In the genomic region with DNA sequence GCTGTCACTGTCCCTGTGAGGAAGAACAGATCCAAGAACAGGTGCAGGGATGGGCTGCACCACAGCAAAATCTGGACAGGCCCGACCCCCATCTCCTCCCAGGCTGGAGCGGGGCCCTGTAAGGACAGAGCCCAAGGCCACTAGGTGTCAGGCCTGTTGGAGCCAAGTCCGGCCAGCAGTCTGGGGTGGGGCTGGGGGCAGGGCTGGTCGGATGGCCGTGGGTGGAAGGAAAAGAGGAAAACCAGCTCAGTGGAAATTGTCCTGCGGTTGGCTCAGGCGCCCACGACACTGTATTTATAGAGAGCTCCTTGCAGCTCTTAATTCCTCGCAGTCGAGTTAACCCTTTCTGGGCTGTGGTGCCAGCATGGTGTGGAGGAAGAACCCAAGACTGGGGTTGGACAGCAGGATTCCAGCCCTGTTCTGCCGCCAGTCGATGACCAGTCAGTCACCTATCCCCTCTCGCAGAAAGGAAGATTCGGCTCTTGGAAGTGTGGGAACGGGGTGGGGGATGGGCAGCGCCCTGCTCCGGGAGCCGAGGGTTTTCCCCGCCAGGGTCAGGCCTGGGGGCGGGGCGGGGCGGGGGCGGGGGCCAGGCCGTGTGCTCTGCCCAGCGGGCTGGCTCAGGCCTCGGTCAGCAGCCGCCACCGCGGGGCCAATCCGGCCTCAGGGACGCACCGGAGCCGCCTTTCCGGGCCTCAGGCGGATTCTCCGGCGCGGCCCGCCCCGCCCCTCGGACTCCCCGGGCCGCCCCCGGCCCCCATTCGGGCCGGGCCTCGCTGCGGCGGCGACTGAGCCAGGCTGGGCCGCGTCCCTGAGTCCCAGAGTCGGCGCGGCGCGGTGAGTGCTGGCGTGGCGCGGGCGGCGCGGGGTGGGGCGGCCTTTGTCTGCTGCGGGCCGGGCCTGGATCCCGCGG, we compare ENCODE assay signal across 8 cellular contexts. TPM values are rescaled to one million over a fixed set of nuclear protein-coding genes. Genes with fewer than 3 reads are reported as not detected.
DNase-seq lines count a peak whose midpoint lies in the region; ATAC-seq and TF ChIP-seq lines count a peak whose summit lies in the region.

A gene (plus strand): TSS at position 760 of the 913 bp plus-strand sequence. CDS start 15,257 bp downstream, outside the sequence.

- no peaks in the 10 kb centered on the region for H3K36me3 ChIP-seq in mesendoderm (ENCODE audit: control insufficient read depth, insufficient read depth, low read length)
- no peaks in the 10 kb centered on the region for H3K36me3 ChIP-seq in suprapubic skin

- peaks cover 29% of the 10 kb centered on the region for H3K79me1 ChIP-seq in mesendoderm (ENCODE audit: low read length)

- H2AK5ac ChIP-seq in mesendoderm (ENCODE audit: low read length), result no peak within 1 kb of the TSS

- no peak within 1 kb of the TSS for H4K8ac ChIP-seq in mesendoderm (ENCODE audit: low read depth, low read length)

- H4K5ac ChIP-seq in mesendoderm (ENCODE audit: low read length), result no peak within 1 kb of the TSS

- peak within 1 kb of the TSS; percentile 69 for H3K4me2 ChIP-seq in mesendoderm (ENCODE audit: low read length)

- H3K56ac ChIP-seq in mesendoderm (ENCODE audit: low read length), result peak within 1 kb of the TSS; percentile 95

- peaks cover 40% of the 10 kb centered on the region for H3K79me2 ChIP-seq in mesendoderm (ENCODE audit: control insufficient read depth, insufficient read depth, low read length)

- peak within 1 kb of the TSS; percentile 99 for H3K27ac ChIP-seq in VCaP
- peak within 1 kb of the TSS; percentile 66 for H3K27ac ChIP-seq in epithelial cell of prostate
- peak within 1 kb of the TSS; percentile 73 for H3K27ac ChIP-seq in mesendoderm (ENCODE audit: low read depth, low read length)
- H3K27ac ChIP-seq in suprapubic skin, result peak within 1 kb of the TSS; percentile 94

- peak within 1 kb of the TSS; percentile 90 for H3K23ac ChIP-seq in mesendoderm (ENCODE audit: low read length)

- peak within 1 kb of the TSS; percentile 42 for H2BK5ac ChIP-seq in mesendoderm (ENCODE audit: low read length)

- peak; percentile 68 for TF ChIP-seq CTCF in VCaP (conservative IDR thresholded peaks at IDR 0.05)
- TF ChIP-seq CTCF in suprapubic skin (IDR thresholded peaks at IDR 0.05), result no peak

- ATAC-seq in HG03457 (IDR thresholded peaks at IDR 0.05; ENCODE audit: unreplicated experiment), result no peak

- peak within 1 kb of the TSS; percentile 91 for H3K4ac ChIP-seq in mesendoderm (ENCODE audit: low read depth, low read length)

- H3K4me1 ChIP-seq in mesendoderm (ENCODE audit: control insufficient read depth, low read depth, low read length) (peaks cover 8% of the 10 kb centered on the region), suprapubic skin (peaks cover 51% of the 10 kb centered on the region)

- no CpG with 5 or more reads among the region's 68 CpGs for WGBS in mesendoderm (ENCODE audit: extremely low coverage, insufficient coverage, low lambda C conversion rate)
- WGBS in suprapubic skin, result 1% methylated on average over 15 of the region's 68 CpGs

- no peak within 1 kb of the TSS for H2BK15ac ChIP-seq in mesendoderm (replicated peaks; ENCODE audit: low read depth)

- H3K27me3 ChIP-seq in mesendoderm (ENCODE audit: insufficient read depth, low read length, poor library complexity) (no peaks in the 10 kb centered on the region), suprapubic skin (no peaks in the 10 kb centered on the region)

- DNase-seq in D341Med (ENCODE audit: low spot score) (peak; percentile 48), HS-27A (ENCODE audit: low read depth) (peak; percentile 54), epithelial cell of prostate (ENCODE audit: low read depth, low spot score) (no peak), mesendoderm (peak; percentile 86), suprapubic skin (ENCODE audit: low spot score in 2 of 2) (peak; percentile 87), activated gamma-delta T cell (lab: John Stamatoyannopoulos, UW) (no peak)

- peak within 1 kb of the TSS; percentile 62 for H2BK120ac ChIP-seq in mesendoderm (ENCODE audit: low read depth, low read length)

- peak within 1 kb of the TSS; percentile 91 for H3K18ac ChIP-seq in mesendoderm (ENCODE audit: low read length)

- TF ChIP-seq EP300 in suprapubic skin (IDR thresholded peaks at IDR 0.05), result no peak

- H3K9ac ChIP-seq in mesendoderm (ENCODE audit: low read length), result peak within 1 kb of the TSS; percentile 84

- H3K9me3 ChIP-seq in suprapubic skin, result no peaks in the 10 kb centered on the region

- H3K4me3 ChIP-seq in mesendoderm (ENCODE audit: low read length) (peak within 1 kb of the TSS; percentile 73), suprapubic skin (peak within 1 kb of the TSS; percentile 85)

- TF ChIP-seq POLR2A in suprapubic skin (IDR thresholded peaks at IDR 0.05), result peak in 1 of 2 donors; percentile 52

RNA-seq across cellular contexts. Expression of the gene that starts here (rescaled TPM):
- 145 TPM for polyA plus RNA-seq in mesendoderm (2013, experiment 1 of 2)
- 145 TPM for polyA plus RNA-seq in mesendoderm (2013, experiment 2 of 2)
- total RNA-seq in suprapubic skin, result 100 to 1,000 TPM in 1 of 4 donors, 10 to 100 TPM in 3; 64.2 to 100 (median 74.2) TPM

Comparison
In these comparisons a context has a peak if more than half of its experiments do, and no peak if none do; other contexts are left out.
1. DNase-seq: peak in D341Med (single experiment), HS-27A (single experiment), mesendoderm (single experiment) and suprapubic skin (2 of 2); none in epithelial cell of prostate (single experiment) and activated gamma-delta T cell (single experiment).
2. Peak in every context shown above with its lines, with median percentiles within 50 percentile points of each other: H3K27ac ChIP-seq.